ENCODE assay signal across 29 cellular contexts in genomic region chr17:55930291-55930809, GRCh38.
"Had no signal": no experiment of that assay in that cellular context is flagged by ENCODE, and none has a peak within 500 bp of the region (broad histone marks: within the 10 kb centered on the region; RNA-seq: fewer than 3 reads in every experiment).

No MANE protein-coding gene starts in this region.

- DNase-seq: natural killer cell; occipital lobe; ovary; posterior cingulate gyrus; psoas muscle; right cardiac atrium; right lobe of liver; sigmoid colon; spleen; stimulated activated CD4-positive, alpha-beta T cell treated with anti-CD3 and anti-CD28 coated beads, Interleukin-12 subunit alpha, Interleukin-12 subunit beta, amount 100 ng/mL, for 4 hours; stimulated activated CD4-positive, alpha-beta T cell treated with anti-CD3 and anti-CD28 coated beads, Interleukin-1b, Interleukin-23, amount 100 ng/mL, for 48 hours; stimulated activated CD4-positive, alpha-beta T cell treated with anti-CD3 and anti-CD28 coated beads, Interleukin-4, amount 100 ng/mL, for 1 hour; stimulated activated CD4-positive, alpha-beta T cell treated with anti-CD3 and anti-CD28 coated beads, Interleukin-4, amount 100 ng/mL, for 4 hours; stimulated activated CD8-positive, alpha-beta memory T cell treated with anti-CD3 and anti-CD28 coated beads, Interleukin-4, amount 100 ng/mL, for 48 hours; stimulated activated naive CD4-positive, alpha-beta T cell; stimulated activated naive CD8-positive, alpha-beta T cell treated with anti-CD3 and anti-CD28 coated beads, Interleukin-15, amount 100 ng/mL, for 72 hours; stimulated activated naive CD8-positive, alpha-beta T cell treated with anti-CD3 and anti-CD28 coated beads, Interleukin-15, Interleukin-2, amounts not matched to agents 100 U/mL and 50 U/mL, for 24 hours; substantia nigra; testis; tibial artery; transverse colon; upper lobe of right lung; uterus had no signal

- H3K9me3 ChIP-seq: ovary, right lobe of liver, suprapubic skin, testis, tibial artery, transverse colon, upper lobe of right lung, uterus had no signal

- H2AFZ ChIP-seq: neural progenitor cell, parathyroid adenoma had no signal

- H3K27me3 ChIP-seq: neural progenitor cell, ovary, right lobe of liver, sigmoid colon, suprapubic skin, testis, tibial artery, transverse colon, upper lobe of right lung, uterus had no signal

- H3K27ac ChIP-seq: neural progenitor cell, ovary, parathyroid adenoma, psoas muscle, right lobe of liver, sigmoid colon, skin epidermis, spleen, suprapubic skin, testis, tibial artery, transverse colon, upper lobe of right lung, uterus had no signal

- H3K79me2 ChIP-seq: parathyroid adenoma had no signal

- H3K9ac ChIP-seq: neural progenitor cell, parathyroid adenoma had no signal

- H3K4me2 ChIP-seq: neural progenitor cell, smooth muscle cell had no signal

- H3K4me1 ChIP-seq: parathyroid adenoma, psoas muscle, right lobe of liver, sigmoid colon, spleen, suprapubic skin, testis, tibial artery, transverse colon, upper lobe of right lung, uterus had no signal

- ATAC-seq: natural killer cell; psoas muscle; right cardiac atrium; right lobe of liver; stimulated activated memory B cell treated with anti-CD40 and anti-IgM and Interleukin-4, amounts not matched to agents 10 μg/mL and 1 μg/mL and 100 μg/mL, for 72 hours; stimulated activated naive CD8-positive, alpha-beta T cell treated with anti-CD3 and anti-CD28 coated beads, Interleukin-15, amount 100 ng/mL, for 72 hours; stimulated activated naive CD8-positive, alpha-beta T cell treated with anti-CD3 and anti-CD28 coated beads, Interleukin-15, Interleukin-2, amounts not matched to agents 100 U/mL and 50 U/mL, for 24 hours; upper lobe of right lung had no signal

- H3K4me3 ChIP-seq: neural progenitor cell, ovary, psoas muscle, right lobe of liver, sigmoid colon, skin epidermis, smooth muscle cell, spleen, suprapubic skin, testis, tibial artery, transverse colon, upper lobe of right lung, uterus had no signal

- H3K36me3 ChIP-seq: neural progenitor cell, ovary, right lobe of liver, sigmoid colon, spleen, suprapubic skin, tibial artery, transverse colon, upper lobe of right lung, uterus had no signal
